In the genomic region with DNA sequence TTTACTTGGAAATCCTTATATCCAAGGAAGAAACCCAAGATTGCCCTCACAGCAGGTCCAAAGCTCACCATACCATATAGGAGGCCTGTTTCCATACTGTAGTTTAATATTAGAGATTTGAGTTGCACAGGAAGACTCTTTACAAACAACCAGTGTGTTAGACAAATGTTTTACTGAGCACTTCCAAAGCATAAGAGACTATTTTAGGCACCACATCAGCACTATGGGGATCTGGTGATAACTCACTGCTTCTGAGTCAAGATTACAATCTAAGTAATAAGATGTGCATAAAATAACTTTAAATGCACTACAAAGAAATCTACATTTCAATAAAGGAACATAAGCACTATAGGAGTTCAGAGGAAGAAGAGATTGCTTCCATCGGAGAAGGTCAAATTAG, we compare ENCODE assay signal across 22 cellular contexts.
"Had no signal": no experiment of that assay in that cellular context is flagged by ENCODE, and none has a peak within 500 bp of the region (broad histone marks: within the 10 kb centered on the region; RNA-seq: fewer than 3 reads in every experiment).

No MANE protein-coding gene starts in this region.

- H3K4me3 ChIP-seq: breast epithelium, lung, upper lobe of left lung had no signal

- H3K27ac ChIP-seq: upper lobe of left lung, VCaP had no signal

- H3K4me3 Mint-ChIP-seq: activated naive CD4-positive, alpha-beta T cell treated with anti-CD3 and anti-CD28 coated beads, Interleukin-2, amount 50 U/mL, for 24 hours; effector memory CD8-positive, alpha-beta T cell; nephron progenitor cell had no signal

- DNase-seq: activated CD4-positive, alpha-beta T cell treated with anti-CD3 and anti-CD28 coated beads, Interleukin-2, amount 50 U/mL, for 4 hours; activated CD4-positive, CD25-positive, alpha-beta regulatory T cell treated with anti-CD3 and anti-CD28 coated beads, Interleukin-2, amount 50 U/mL, for 72 hours; activated effector memory CD4-positive, alpha-beta T cell treated with anti-CD3 and anti-CD28 coated beads, Interleukin-2, amount 50 U/mL, for 16 hours; activated T-cell treated with anti-CD3 and anti-CD28 coated beads, Interleukin-2, amount 50 U/mL, for 72 hours; dermis blood vessel endothelial cell; effector memory CD8-positive, alpha-beta T cell; foreskin fibroblast; glutamatergic neuron; hippocampal formation; nephron progenitor cell; nucleus accumbens; retina; stimulated activated CD4-positive, alpha-beta T cell treated with anti-CD3 and anti-CD28 coated beads, Interleukin-12 subunit alpha, Interleukin-12 subunit beta, amount 100 ng/mL, for 4 hours; stimulated activated CD4-positive, alpha-beta T cell treated with anti-CD3 and anti-CD28 coated beads, Interleukin-1b, Interleukin-23, amount 100 ng/mL, for 48 hours; stimulated activated CD8-positive, alpha-beta memory T cell treated with anti-CD3 and anti-CD28 coated beads, Interleukin-4, amount 100 ng/mL, for 48 hours; stimulated activated naive CD4-positive, alpha-beta T cell; T-helper 2 cell; upper lobe of left lung had no signal

- H3K27me3 Mint-ChIP-seq: activated naive CD4-positive, alpha-beta T cell treated with anti-CD3 and anti-CD28 coated beads, Interleukin-2, amount 50 U/mL, for 24 hours; effector memory CD8-positive, alpha-beta T cell had no signal

- ATAC-seq: activated T-cell treated with anti-CD3 and anti-CD28 coated beads, Interleukin-2, amount 50 U/mL, for 72 hours; effector memory CD8-positive, alpha-beta T cell had no signal

- H3K27ac Mint-ChIP-seq: activated naive CD4-positive, alpha-beta T cell treated with anti-CD3 and anti-CD28 coated beads, Interleukin-2, amount 50 U/mL, for 24 hours; effector memory CD8-positive, alpha-beta T cell; nephron progenitor cell had no signal

- H3K36me3 ChIP-seq: breast epithelium, upper lobe of left lung had no signal

- H3K9me3 ChIP-seq: breast epithelium, upper lobe of left lung had no signal

- H3K27me3 ChIP-seq: breast epithelium, upper lobe of left lung had no signal
